In genomic region chr20:8909596-8909995, GRCh38 we compare ENCODE assay signal across 23 cellular contexts.
"Had no signal": no experiment of that assay in that cellular context is flagged by ENCODE, and none has a peak within 500 bp of the region (broad histone marks: within the 10 kb centered on the region; RNA-seq: fewer than 3 reads in every experiment).

No MANE protein-coding gene starts in this region.

- H3K27ac Mint-ChIP-seq: activated CD4-positive, alpha-beta T cell treated with anti-CD3 and anti-CD28 coated beads, Interleukin-2, amount 10 ng/mL, durations not matched to agents 24 days and 14 days; activated naive CD4-positive, alpha-beta T cell treated with anti-CD3 and anti-CD28 coated beads, Interleukin-2, amount 50 U/mL, for 24 hours; activated T-cell treated with anti-CD3 and anti-CD28 coated beads, Interleukin-2, amount 50 U/mL, for 72 hours; nephron progenitor cell; stimulated activated memory B cell treated with anti-CD40 and anti-IgM and Interleukin-4, amounts not matched to agents 10 μg/mL and 1 μg/mL and 100 μg/mL, for 72 hours had no signal

- H3K36me3 Mint-ChIP-seq: activated naive CD4-positive, alpha-beta T cell treated with anti-CD3 and anti-CD28 coated beads, Interleukin-2, amount 50 U/mL, for 24 hours; stimulated activated memory B cell treated with anti-CD40 and anti-IgM and Interleukin-4, amounts not matched to agents 10 μg/mL and 1 μg/mL and 100 μg/mL, for 72 hours had no signal

- H3K27me3 Mint-ChIP-seq: activated CD4-positive, alpha-beta T cell treated with anti-CD3 and anti-CD28 coated beads, Interleukin-2, amount 10 ng/mL, durations not matched to agents 24 days and 14 days; activated naive CD4-positive, alpha-beta T cell treated with anti-CD3 and anti-CD28 coated beads, Interleukin-2, amount 50 U/mL, for 24 hours; stimulated activated memory B cell treated with anti-CD40 and anti-IgM and Interleukin-4, amounts not matched to agents 10 μg/mL and 1 μg/mL and 100 μg/mL, for 72 hours had no signal

- H3K4me3 Mint-ChIP-seq: activated CD4-positive, alpha-beta T cell treated with anti-CD3 and anti-CD28 coated beads, Interleukin-2, amount 10 ng/mL, durations not matched to agents 24 days and 14 days; activated naive CD4-positive, alpha-beta T cell treated with anti-CD3 and anti-CD28 coated beads, Interleukin-2, amount 50 U/mL, for 24 hours; activated T-cell treated with anti-CD3 and anti-CD28 coated beads, Interleukin-2, amount 50 U/mL, for 72 hours; nephron progenitor cell; stimulated activated memory B cell treated with anti-CD40 and anti-IgM and Interleukin-4, amounts not matched to agents 10 μg/mL and 1 μg/mL and 100 μg/mL, for 72 hours had no signal

- ATAC-seq: activated T-cell treated with anti-CD3 and anti-CD28 coated beads, Interleukin-2, amount 50 U/mL, for 72 hours; gastrocnemius medialis; stimulated activated memory B cell treated with anti-CD40 and anti-IgM and Interleukin-4, amounts not matched to agents 10 μg/mL and 1 μg/mL and 100 μg/mL, for 72 hours; upper lobe of right lung had no signal

- H3K4me1 Mint-ChIP-seq: activated CD4-positive, alpha-beta T cell treated with anti-CD3 and anti-CD28 coated beads, Interleukin-2, amount 10 ng/mL, durations not matched to agents 24 days and 14 days; activated naive CD4-positive, alpha-beta T cell treated with anti-CD3 and anti-CD28 coated beads, Interleukin-2, amount 50 U/mL, for 24 hours; stimulated activated memory B cell treated with anti-CD40 and anti-IgM and Interleukin-4, amounts not matched to agents 10 μg/mL and 1 μg/mL and 100 μg/mL, for 72 hours had no signal

- DNase-seq: activated CD4-positive, alpha-beta T cell treated with anti-CD3 and anti-CD28 coated beads, Interleukin-2, amount 10 ng/mL, durations not matched to agents 24 days and 14 days; activated CD4-positive, CD25-positive, alpha-beta regulatory T cell; activated CD8-positive, alpha-beta memory T cell treated with anti-CD3 and anti-CD28 coated beads, Interleukin-2, amount 50 U/mL, for 48 hours; activated effector memory CD4-positive, alpha-beta T cell treated with anti-CD3 and anti-CD28 coated beads, Interleukin-2, amount 50 U/mL, for 16 hours; activated T-cell treated with anti-CD3 and anti-CD28 coated beads, Interleukin-2, amount 50 U/mL, for 72 hours; adrenal gland; dermis blood vessel endothelial cell; effector memory CD4-positive, alpha-beta T cell; esophagus squamous epithelium; gastrocnemius medialis; head of caudate nucleus; left ventricle myocardium inferior; mammary epithelial cell; nephron progenitor cell; nucleus accumbens; posterior cingulate gyrus; retina; spleen; stimulated activated CD4-positive, alpha-beta T cell treated with anti-CD3 and anti-CD28 coated beads, Interleukin-4, amount 100 ng/mL, for 4 hours; T1000; upper lobe of right lung had no signal
